In genomic region chr10:97608991-97609561, GRCh38 we compare ENCODE assay signal across 27 cellular contexts. TPM values are rescaled to one million over a fixed set of nuclear protein-coding genes. Genes with fewer than 3 reads are reported as not detected.
DNase-seq lines count a peak whose midpoint lies in the region; ATAC-seq, FAIRE-seq and TF ChIP-seq lines count a peak whose summit lies in the region.
"Had no signal": no experiment of that assay in that cellular context is flagged by ENCODE, and none has a peak within 500 bp of the region (broad histone marks: within the 10 kb centered on the region; RNA-seq: fewer than 3 reads in every experiment).

No MANE protein-coding gene starts in this region.

- intact Hi-C loops in Right ventricle myocardium inferior (cut with DNase I): loop anchor here (1.0 kb wide), 1 partner anchor 24 kb away; no protein-coding TSS in a partner anchor
- intact Hi-C loops in lower leg skin (cut with DNase I; ENCODE audit: low total_unique reads): loop anchor here (5.0 kb wide), 1 partner anchor 972 kb away; no protein-coding TSS in a partner anchor
- intact Hi-C loops in tibial artery (cut with DNase I; ENCODE audit: low total_unique reads): no loop called here

- 53 to 55% methylated on average over 13 of the region's 13 CpGs for WGBS in lower leg skin, 2 donors

- H3K36me3 ChIP-seq in RWPE2 (ENCODE audit: low read depth): no peaks in the 10 kb centered on the region
- H3K36me3 ChIP-seq in tibial artery: peaks cover 0 to 2% (median 0%) of the 10 kb centered on the region in 3 donors
- H3K36me3 ChIP-seq: esophagus squamous epithelium, neural progenitor cell, SJSA1 had no signal

- H3K4me1 ChIP-seq in RWPE2 (ENCODE audit: insufficient read depth, poor library complexity, severe bottlenecking) (peaks cover 13% of the 10 kb centered on the region), tibial artery (peaks cover 0 to 31% (median 16%) of the 10 kb centered on the region in 4 donors)
- H3K4me1 ChIP-seq: SJSA1 had no signal

- no peak for FAIRE-seq in D721Med (lab: Jason Lieb, UNC)
- FAIRE-seq: colon, GM18507 had no signal

- no peak for TF ChIP-seq POLR2A in lower leg skin (IDR thresholded peaks at IDR 0.05)

- no peak for DNase-seq in RWPE2 (ENCODE audit: low spot score)
- no peak for DNase-seq in Right ventricle myocardium inferior (ENCODE audit: missing footprints)
- peak; percentile 42 to 91 for DNase-seq in lower leg skin (ENCODE audit: low spot score in 2 of 2)
- DNase-seq in tibial artery: no peak
- no peak for DNase-seq in D721Med (ENCODE audit: insufficient read length, low spot score)
- no peak for DNase-seq in T1000 (lab: John Stamatoyannopoulos, UW)
- DNase-seq: activated CD4-positive, alpha-beta T cell treated with anti-CD3 and anti-CD28 coated beads for 48 hours; CD4-positive, CD25-positive, alpha-beta regulatory T cell; esophagus squamous epithelium; KBM-7; kidney glomerular epithelial cell; NCI-H1694; NCI-H748 treated with DMSO at 0.1 percent for 48 hours; OCI-M1; stimulated activated CD4-positive, alpha-beta T cell treated with anti-CD3 and anti-CD28 coated beads, Interleukin-1b, Interleukin-23, amount 100 ng/mL, for 48 hours had no signal

- H3K27me3 ChIP-seq in RWPE2 (ENCODE audit: insufficient read depth, poor library complexity, severe bottlenecking) (no peaks in the 10 kb centered on the region), tibial artery (no peaks in the 10 kb centered on the region)
- H3K27me3 ChIP-seq: esophagus squamous epithelium, neural progenitor cell, SJSA1 had no signal

- H3K9me3 ChIP-seq in RWPE2 (ENCODE audit: severe bottlenecking): no peaks in the 10 kb centered on the region
- H3K9me3 ChIP-seq in tibial artery: no peaks in the 10 kb centered on the region
- H3K9me3 ChIP-seq: esophagus squamous epithelium, SJSA1 had no signal

- H3K4me3 ChIP-seq in RWPE2 (ENCODE audit: severe bottlenecking): no peak overlapping the region
- no peak overlapping the region for H3K4me3 ChIP-seq in lower leg skin (ENCODE audit: low read depth, poor library complexity, severe bottlenecking)
- no peak overlapping the region for H3K4me3 ChIP-seq in tibial artery
- H3K4me3 ChIP-seq: esophagus squamous epithelium, neural progenitor cell, SJSA1 had no signal

- TF ChIP-seq CTCF in RWPE2 (IDR thresholded peaks at IDR 0.05; ENCODE audit: poor library complexity, severe bottlenecking): no peak
- no peak for TF ChIP-seq CTCF in lower leg skin (IDR thresholded peaks at IDR 0.05)
- no peak for TF ChIP-seq CTCF in tibial artery (IDR thresholded peaks at IDR 0.05)
- no peak for TF ChIP-seq CTCF in D721Med (IDR thresholded peaks at IDR 0.05; ENCODE audit: insufficient read depth, missing control alignments)

- ATAC-seq in RWPE2 (ENCODE audit: low read depth): peak; percentile 36
- peak; percentile 86 for ATAC-seq in Right ventricle myocardium inferior
- ATAC-seq in HG03457 (IDR thresholded peaks at IDR 0.05; ENCODE audit: unreplicated experiment): no peak
- no peak for ATAC-seq in HG02642 (IDR thresholded peaks at IDR 0.05; ENCODE audit: poor library complexity, unreplicated experiment)
- ATAC-seq: activated naive CD4-positive, alpha-beta T cell treated with anti-CD3 and anti-CD28 coated beads, Interleukin-2, amount 50 U/mL, for 72 hours; HCT116 had no signal

- peak overlapping the region; percentile 16 for H3K27ac ChIP-seq in RWPE2 (ENCODE audit: poor library complexity, severe bottlenecking)
- H3K27ac ChIP-seq in tibial artery: peak overlapping the region; percentile 35 to 51
- H3K27ac ChIP-seq: esophagus squamous epithelium, neural progenitor cell, SJSA1 had no signal

RNA-seq across cellular contexts. Expression of gene C10orf62, which starts 19.6 kb away (rescaled TPM):
- total RNA-seq in Right ventricle myocardium inferior (0.97 TPM), lower leg skin (under 1 TPM in 1 of 4 donors, not detected in 3; 0.32 TPM)
- total RNA-seq: activated naive CD4-positive, alpha-beta T cell treated with anti-CD3 and anti-CD28 coated beads, Interleukin-2, amount 50 U/mL, for 72 hours; activated T-helper 1 cell treated with anti-CD3 and anti-CD28 coated beads, Interleukin-12 subunit alpha, Interleukin-12 subunit beta, Interleukin-2, Interleukin-4 antibody, amounts not matched to agents 30 ng/mL and 10 ng/mL and 1 ng/mL, durations not matched to agents 14 hours and 24 hours and 36 hours; CD4-positive, CD25-positive, alpha-beta regulatory T cell; esophagus squamous epithelium; glomerular endothelial cell; HT-29; mononuclear cell; SJSA1 had no signal

RNA-seq across cellular contexts. Expression of gene MORN4, which starts 24.2 kb away (rescaled TPM):
- total RNA-seq in Right ventricle myocardium inferior (8.0 TPM), lower leg skin (1 to 10 TPM; 1.6 to 7.5 (median 2.2) TPM)
- total RNA-seq: mononuclear cell had no signal

RNA-seq across cellular contexts. Expression of gene HOGA1, which starts 24.9 kb away (rescaled TPM):
- total RNA-seq in Right ventricle myocardium inferior (15.6 TPM), lower leg skin (1 to 10 TPM; 1.3 to 3.6 (median 2.1) TPM)
- total RNA-seq: activated naive CD4-positive, alpha-beta T cell treated with anti-CD3 and anti-CD28 coated beads, Interleukin-2, amount 50 U/mL, for 72 hours; activated T-helper 1 cell treated with anti-CD3 and anti-CD28 coated beads, Interleukin-12 subunit alpha, Interleukin-12 subunit beta, Interleukin-2, Interleukin-4 antibody, amounts not matched to agents 30 ng/mL and 10 ng/mL and 1 ng/mL, durations not matched to agents 14 hours and 24 hours and 36 hours; CD4-positive, CD25-positive, alpha-beta regulatory T cell; mononuclear cell had no signal

RNA-seq across cellular contexts. Expression of gene PI4K2A, which starts 31.4 kb away (rescaled TPM):
- total RNA-seq in Right ventricle myocardium inferior (11.0 TPM), lower leg skin (10 to 100 TPM; 30.1 to 38.5 (median 33.3) TPM)

RNA-seq across cellular contexts. Expression of gene ANKRD2, which starts 36.5 kb away (rescaled TPM):
- 418 TPM for total RNA-seq in Right ventricle myocardium inferior
- 1 to 10 TPM; 3.6 to 5.5 (median 4.8) TPM for total RNA-seq in lower leg skin
- total RNA-seq: activated T-helper 1 cell treated with anti-CD3 and anti-CD28 coated beads, Interleukin-12 subunit alpha, Interleukin-12 subunit beta, Interleukin-2, Interleukin-4 antibody, amounts not matched to agents 30 ng/mL and 10 ng/mL and 1 ng/mL, durations not matched to agents 14 hours and 24 hours and 36 hours; CD4-positive, CD25-positive, alpha-beta regulatory T cell; glomerular endothelial cell; HT-29; mononuclear cell; SJSA1 had no signal

Comparison
In these comparisons a context has a peak if more than half of its experiments do, and no peak if none do; other contexts are left out.
1. ATAC-seq: peak in RWPE2 (single experiment) and Right ventricle myocardium inferior (single experiment); none in HG03457 (single experiment) and HG02642 (single experiment).
2. DNase-seq: peak in lower leg skin (2 of 2); none in RWPE2 (single experiment), Right ventricle myocardium inferior (single experiment), tibial artery (0 of 2), D721Med (single experiment) and T1000 (single experiment).